ENCODE assay signal across 1 cellular context in the genomic region with DNA sequence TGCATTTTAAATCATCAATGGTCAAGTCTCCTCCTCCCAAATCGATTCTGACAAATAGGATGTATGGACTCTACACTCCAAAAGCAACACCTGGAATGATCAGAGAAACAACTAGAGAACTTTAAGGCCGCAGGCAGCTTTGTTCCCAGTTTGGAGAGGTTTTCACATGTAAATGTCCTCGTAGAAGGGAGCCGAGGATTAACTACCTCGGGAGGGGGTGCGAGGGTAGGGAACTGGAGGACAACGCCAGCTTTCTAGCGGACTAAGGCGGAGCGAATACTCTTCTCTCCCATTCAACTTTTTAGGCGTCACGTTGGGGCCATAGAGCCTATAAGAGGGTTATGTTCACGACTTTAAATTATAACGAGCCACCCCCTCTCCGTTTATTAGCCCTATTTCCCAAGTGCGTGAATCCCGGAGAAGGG.
TF ChIP-seq lines count a peak whose summit lies in the region.

No MANE protein-coding gene starts in this region.

TF ChIP-seq in GM12878, 131 proteins besides CTCF, POLR2A, EP300 and RAD21:
- TF ChIP-seq, protein P1, sequence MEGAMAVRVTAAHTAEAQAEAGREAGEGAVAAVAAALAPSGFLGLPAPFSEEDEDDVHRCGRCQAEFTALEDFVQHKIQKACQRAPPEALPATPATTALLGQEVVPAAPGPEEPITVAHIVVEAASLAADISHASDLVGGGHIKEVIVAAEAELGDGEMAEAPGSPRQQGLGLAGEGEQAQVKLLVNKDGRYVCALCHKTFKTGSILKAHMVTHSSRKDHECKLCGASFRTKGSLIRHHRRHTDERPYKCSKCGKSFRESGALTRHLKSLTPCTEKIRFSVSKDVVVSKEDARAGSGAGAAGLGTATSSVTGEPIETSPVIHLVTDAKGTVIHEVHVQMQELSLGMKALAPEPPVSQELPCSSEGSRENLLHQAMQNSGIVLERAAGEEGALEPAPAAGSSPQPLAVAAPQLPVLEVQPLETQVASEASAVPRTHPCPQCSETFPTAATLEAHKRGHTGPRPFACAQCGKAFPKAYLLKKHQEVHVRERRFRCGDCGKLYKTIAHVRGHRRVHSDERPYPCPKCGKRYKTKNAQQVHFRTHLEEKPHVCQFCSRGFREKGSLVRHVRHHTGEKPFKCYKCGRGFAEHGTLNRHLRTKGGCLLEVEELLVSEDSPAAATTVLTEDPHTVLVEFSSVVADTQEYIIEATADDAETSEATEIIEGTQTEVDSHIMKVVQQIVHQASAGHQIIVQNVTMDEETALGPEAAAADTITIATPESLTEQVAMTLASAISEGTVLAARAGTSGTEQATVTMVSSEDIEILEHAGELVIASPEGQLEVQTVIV (IDR thresholded peaks at IDR 0.05; ENCODE audit: borderline replicate concordance, partially characterized antibody), result no peak
- peak; percentile 27; the same call in 1 of the 2 replicates for TF ChIP-seq MXI1 (IDR thresholded peaks at IDR 0.05; ENCODE audit: low read depth, low read length)
- TF ChIP-seq MYB (IDR thresholded peaks at IDR 0.05; ENCODE audit: borderline replicate concordance, low read depth, low read length), result no peak
